ENCODE assay signal across 13 cellular contexts in the genomic region with DNA sequence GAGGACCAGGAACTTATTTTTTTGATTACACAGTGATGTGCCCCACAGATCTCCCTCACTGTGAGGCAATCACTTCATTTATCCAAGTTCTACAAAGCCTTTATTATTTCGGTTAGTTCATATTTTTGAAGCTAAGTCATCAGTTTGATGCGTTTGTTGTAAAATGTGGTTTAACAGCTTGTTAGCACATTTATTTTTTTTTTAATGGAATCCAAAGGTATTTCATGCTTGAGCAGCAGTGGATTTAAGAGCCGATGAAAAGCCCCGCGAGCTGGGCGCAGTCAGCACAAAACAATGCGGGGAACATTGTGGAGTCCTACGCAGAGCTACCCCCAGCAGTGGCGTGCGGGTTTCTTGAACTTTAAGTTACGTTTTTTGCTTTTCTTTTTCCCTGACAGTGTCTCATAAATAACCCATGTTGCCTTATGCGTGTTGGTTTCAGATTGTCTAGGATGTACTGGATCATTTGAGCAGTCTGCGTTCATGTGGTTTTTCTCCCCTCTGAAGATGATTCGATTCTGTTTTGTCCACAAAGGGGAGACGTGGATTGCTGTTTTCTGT.
DNase-seq lines count a peak whose midpoint lies in the region; ATAC-seq and TF ChIP-seq lines count a peak whose summit lies in the region.
"Had no signal": no experiment of that assay in that cellular context is flagged by ENCODE, and none has a peak within 500 bp of the region (broad histone marks: within the 10 kb centered on the region; RNA-seq: fewer than 3 reads in every experiment).

No MANE protein-coding gene starts in this region.

- ATAC-seq in Right ventricle myocardium superior (ENCODE audit: poor library complexity) (peak; percentile 75), GM18517 (IDR thresholded peaks at IDR 0.05; ENCODE audit: unreplicated experiment) (no peak), GM21515 (IDR thresholded peaks at IDR 0.05; ENCODE audit: unreplicated experiment) (no peak)
- ATAC-seq: K562 had no signal

- DNase-seq in Right ventricle myocardium superior (peak; percentile 37), right atrium auricular region (ENCODE audit: low spot score) (no peak), epithelial cell of esophagus (ENCODE audit: low read depth) (peak; percentile 38), HEK293T (ENCODE audit: extremely low spot score) (no peak), NCI-H345 treated with DMSO at 0.1 percent for 48 hours (lab: John Stamatoyannopoulos, UW; ENCODE audit: unreplicated experiment) (no peak)
- DNase-seq: activated CD4-positive, alpha-beta T cell treated with anti-CD3 and anti-CD28 coated beads, Interleukin-2, amount 10 ng/mL, durations not matched to agents 24 days and 14 days; islet precursor cell; stimulated activated CD4-positive, alpha-beta T cell treated with anti-CD3 and anti-CD28 coated beads, Interleukin-2, amount 100 ng/mL, for 24 hours had no signal

- H3K27ac ChIP-seq in right atrium auricular region (no peak overlapping the region), muscle layer of duodenum (ENCODE audit: low read length) (no peak overlapping the region)
- H3K27ac ChIP-seq: cardiac muscle cell had no signal

- H3K27me3 ChIP-seq in right atrium auricular region (no peaks in the 10 kb centered on the region), muscle layer of duodenum (ENCODE audit: low read depth, low read length) (no peaks in the 10 kb centered on the region)
- H3K27me3 ChIP-seq: cardiac muscle cell had no signal

- CTCF ChIA-PET in HEK293T (lab: Yijun Ruan, JAX): no interaction called here

- POLR2A ChIA-PET in HEK293T (lab: Yijun Ruan, JAX): no interaction called here

- TF ChIP-seq CTCF in right atrium auricular region (IDR thresholded peaks at IDR 0.05): no peak
- no peak for TF ChIP-seq CTCF in epithelial cell of esophagus (IDR thresholded peaks at IDR 0.05; ENCODE audit: insufficient read depth, low read depth, low read length, missing control alignments)

- intact Hi-C loops in Right ventricle myocardium superior (cut with DNase I): no loop called here

- H3K36me3 ChIP-seq in right atrium auricular region (no peaks in the 10 kb centered on the region), muscle layer of duodenum (ENCODE audit: control insufficient read depth in 1 of 2, insufficient read depth in 2 of 2, low read length in 2 of 2) (peaks cover 0 to 4% of the 10 kb centered on the region in 2 donors)
- H3K36me3 ChIP-seq: cardiac muscle cell had no signal

- H3K9me3 ChIP-seq in right atrium auricular region: no peaks in the 10 kb centered on the region
- H3K9me3 ChIP-seq in muscle layer of duodenum (ENCODE audit: control insufficient read depth in 1 of 2, low read length in 2 of 2): no peaks in the 10 kb centered on the region

- H3K4me3 ChIP-seq in right atrium auricular region (peak overlapping the region in 1 of 2 donors; percentile 22), epithelial cell of esophagus (ENCODE audit: low read length) (peak overlapping the region; percentile 15), muscle layer of duodenum (ENCODE audit: low read depth in 1 of 2, low read length in 2 of 2) (peak overlapping the region; percentile 37 to 42)
- H3K4me3 ChIP-seq: cardiac muscle cell, K562 had no signal

- H3K4me1 ChIP-seq in right atrium auricular region (no peaks in the 10 kb centered on the region), muscle layer of duodenum (ENCODE audit: control insufficient read depth in 1 of 2, insufficient read depth in 2 of 2, low read length in 2 of 2) (no peaks in the 10 kb centered on the region)

TF ChIP-seq in HEK293T, 16 proteins besides CTCF, POLR2A, EP300 and RAD21:
- TF ChIP-seq, protein P1, sequence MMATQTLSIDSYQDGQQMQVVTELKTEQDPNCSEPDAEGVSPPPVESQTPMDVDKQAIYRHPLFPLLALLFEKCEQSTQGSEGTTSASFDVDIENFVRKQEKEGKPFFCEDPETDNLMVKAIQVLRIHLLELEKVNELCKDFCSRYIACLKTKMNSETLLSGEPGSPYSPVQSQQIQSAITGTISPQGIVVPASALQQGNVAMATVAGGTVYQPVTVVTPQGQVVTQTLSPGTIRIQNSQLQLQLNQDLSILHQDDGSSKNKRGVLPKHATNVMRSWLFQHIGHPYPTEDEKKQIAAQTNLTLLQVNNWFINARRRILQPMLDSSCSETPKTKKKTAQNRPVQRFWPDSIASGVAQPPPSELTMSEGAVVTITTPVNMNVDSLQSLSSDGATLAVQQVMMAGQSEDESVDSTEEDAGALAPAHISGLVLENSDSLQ (IDR thresholded peaks at IDR 0.05): no peak
- no peak for TF ChIP-seq FOXM1 (IDR thresholded peaks at IDR 0.05; ENCODE audit: borderline replicate concordance)
- TF ChIP-seq L3MBTL2 (conservative IDR thresholded peaks at IDR 0.05): no peak
- no peak for TF ChIP-seq SUZ12 (IDR thresholded peaks at IDR 0.05)
- no peak for TF ChIP-seq SP1 (IDR thresholded peaks at IDR 0.05)
- no peak for TF ChIP-seq ARNT (IDR thresholded peaks at IDR 0.05)
- no peak for TF ChIP-seq HDGF (IDR thresholded peaks at IDR 0.05; ENCODE audit: borderline replicate concordance)
- no peak for TF ChIP-seq NFRKB (IDR thresholded peaks at IDR 0.05)
TF ChIP-seq in HEK293T: peak in this region for 0.

Comparison
In these comparisons a context has a peak if more than half of its experiments do, and no peak if none do; other contexts are left out.
1. DNase-seq: peak in Right ventricle myocardium superior (single experiment) and epithelial cell of esophagus (single experiment); none in right atrium auricular region (single experiment), HEK293T (single experiment) and NCI-H345 treated with DMSO at 0.1 percent for 48 hours (single experiment).